8 cellular contexts compared by ENCODE assay signal in the genomic region with DNA sequence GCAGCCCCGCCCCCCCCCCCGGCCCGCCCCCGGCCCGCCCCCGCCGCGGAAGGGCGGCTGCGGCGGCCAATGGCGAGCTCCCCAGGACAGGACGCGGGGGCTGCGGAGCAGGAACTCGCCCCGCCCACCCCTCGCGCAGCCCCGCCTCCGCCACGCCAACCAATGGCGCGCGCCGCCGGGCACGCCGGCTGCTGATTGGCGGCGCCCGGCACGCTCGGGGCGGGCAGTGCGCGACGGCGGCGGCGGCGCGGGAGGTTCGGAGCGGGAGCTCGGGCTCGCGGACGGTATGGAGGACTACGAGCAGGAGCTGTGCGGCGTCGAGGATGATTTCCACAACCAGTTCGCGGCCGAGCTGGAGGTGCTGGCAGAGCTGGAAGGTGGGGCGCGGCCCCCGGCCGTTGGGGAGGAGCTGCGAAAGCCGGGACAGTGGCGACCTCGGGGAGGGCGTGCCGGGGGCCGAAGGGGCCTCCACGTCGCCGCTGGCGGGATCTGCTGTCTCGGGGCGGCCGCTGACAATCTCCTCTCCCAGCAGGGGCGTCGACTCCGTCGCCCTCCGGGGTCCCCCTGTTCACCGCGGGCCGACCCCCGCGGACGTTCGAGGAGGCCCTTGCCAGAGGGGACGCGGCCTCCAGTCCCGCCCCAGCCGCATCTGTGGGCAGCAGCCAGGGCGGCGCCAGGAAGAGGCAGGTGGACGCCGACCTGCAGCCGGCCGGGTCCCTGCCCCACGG. TPM values are rescaled to one million over a fixed set of nuclear protein-coding genes. Genes with fewer than 3 reads are reported as not detected.
DNase-seq lines count a peak whose midpoint lies in the region; ATAC-seq and TF ChIP-seq lines count a peak whose summit lies in the region.

A gene (plus strand): TSS at position 222 of the 728 bp plus-strand sequence. CDS start 65 bp downstream, at position 287.

- no peak for TF ChIP-seq CTCF in left lung (IDR thresholded peaks at IDR 0.05)

- H3K4me1 Mint-ChIP-seq in dendritic cell treated with granulocyte-macrophage colony-stimulating factor and Interleukin-4, amounts not matched to agents 40 ng/mL and 50 ng/mL, for 4 days (ENCODE audit: low read depth) = peaks cover 18% of the 10 kb centered on the region

- H3K27me3 Mint-ChIP-seq in dendritic cell treated with granulocyte-macrophage colony-stimulating factor and Interleukin-4, amounts not matched to agents 40 ng/mL and 50 ng/mL, for 4 days = peaks cover under 1% of the 10 kb centered on the region

- peak within 1 kb of the TSS; percentile 94 for H3K9ac ChIP-seq in BLaER1

- H3K4me3 ChIP-seq in BLaER1 (peak within 1 kb of the TSS; percentile 96), left lung (peak within 1 kb of the TSS; percentile 92 to 97)

- H3K4me1 ChIP-seq in BLaER1 (peaks cover 55% of the 10 kb centered on the region), left lung (peaks cover 11 to 24% of the 10 kb centered on the region in 2 donors)

- peaks cover 59% of the 10 kb centered on the region for H3K36me3 Mint-ChIP-seq in dendritic cell treated with granulocyte-macrophage colony-stimulating factor and Interleukin-4, amounts not matched to agents 40 ng/mL and 50 ng/mL, for 4 days (ENCODE audit: low read depth)

- peak within 1 kb of the TSS; percentile 89 for H3K27ac ChIP-seq in BLaER1
- peak within 1 kb of the TSS in 1 of 2 donors; percentile 71 for H3K27ac ChIP-seq in left lung

- H4K20me1 ChIP-seq in BLaER1 = peaks cover 71% of the 10 kb centered on the region

- H3K36me3 ChIP-seq in BLaER1 (peaks cover 74% of the 10 kb centered on the region), left lung (peaks cover 0 to 49% of the 10 kb centered on the region in 2 donors)

- H3K27ac Mint-ChIP-seq in dendritic cell treated with granulocyte-macrophage colony-stimulating factor and Interleukin-4, amounts not matched to agents 40 ng/mL and 50 ng/mL, for 4 days = peak within 1 kb of the TSS; percentile 87

- intact Hi-C loops in dendritic cell treated with granulocyte-macrophage colony-stimulating factor and Interleukin-4, amounts not matched to agents 40 ng/mL and 50 ng/mL, for 4 days (cut with micrococcal nuclease) = no loop called here
- intact Hi-C loops in left lung (cut with DNase I) = no loop called here

- ATAC-seq in GM19372 (IDR thresholded peaks at IDR 0.05; ENCODE audit: low read depth, unreplicated experiment) (peak; percentile 76), HG03521 (IDR thresholded peaks at IDR 0.05; ENCODE audit: unreplicated experiment) (peak; percentile 68), left lung (peak; percentile 95)

- H3K27me3 ChIP-seq in BLaER1 (no peaks in the 10 kb centered on the region), left lung (peaks cover 0 to 5% of the 10 kb centered on the region in 2 donors)

- peak within 1 kb of the TSS; percentile 97 for H3K4me2 ChIP-seq in BLaER1

- H3K4me3 Mint-ChIP-seq in dendritic cell treated with granulocyte-macrophage colony-stimulating factor and Interleukin-4, amounts not matched to agents 40 ng/mL and 50 ng/mL, for 4 days = peak within 1 kb of the TSS; percentile 89

- DNase-seq in NCI-H748 (lab: John Stamatoyannopoulos, UW; ENCODE audit: unreplicated experiment) = peak; percentile 85
- peak; percentile 92 for DNase-seq in activated CD4-positive, alpha-beta T cell treated with anti-CD3 and anti-CD28 coated beads, Interleukin-2, amount 50 U/mL, for 4 hours
- DNase-seq in left lung = peak; percentile 90 to 95
- peak; percentile 92 to 93 for DNase-seq in stimulated activated CD4-positive, alpha-beta T cell treated with anti-CD3 and anti-CD28 coated beads, Interleukin-2, amount 100 ng/mL, for 24 hours

- H3K9me3 Mint-ChIP-seq in dendritic cell treated with granulocyte-macrophage colony-stimulating factor and Interleukin-4, amounts not matched to agents 40 ng/mL and 50 ng/mL, for 4 days = no peaks in the 10 kb centered on the region

- H3K9me3 ChIP-seq in BLaER1 = no peaks in the 10 kb centered on the region
- no peaks in the 10 kb centered on the region for H3K9me3 ChIP-seq in left lung

RNA-seq across cellular contexts. Expression of the gene that starts here (rescaled TPM):
- 10 to 100 TPM; 18.8 to 35.5 TPM for total RNA-seq in left lung
